In genomic region chr4:145723336-145723735, GRCh38 we compare ENCODE assay signal across 17 cellular contexts. TPM values are rescaled to one million over a fixed set of nuclear protein-coding genes. Genes with fewer than 3 reads are reported as not detected.
"Had no signal": no experiment of that assay in that cellular context is flagged by ENCODE, and none has a peak within 500 bp of the region (broad histone marks: within the 10 kb centered on the region; RNA-seq: fewer than 3 reads in every experiment).

No MANE protein-coding gene starts in this region.

- H3K27me3 Mint-ChIP-seq: brain had no signal

- H3K27ac Mint-ChIP-seq: activated T-helper 2 cell treated with anti-CD3 and anti-CD28 coated beads, Interferon-gamma antibody, Interleukin-2, Interleukin-4, amounts not matched to agents 10 μg/mL and 5 μg/mL and 100 μg/mL, durations not matched to agents 14 hours and 24 hours and 36 hours; naive thymus-derived CD4-positive, alpha-beta T cell had no signal

- ATAC-seq: activated CD4-positive, CD25-positive, alpha-beta regulatory T cell treated with anti-CD3 and anti-CD28 coated beads, Interleukin-2, amount 50 U/mL, for 24 hours had no signal

- H3K36me3 Mint-ChIP-seq: brain had no signal

- H3K27ac ChIP-seq: esophagus muscularis mucosa, right atrium auricular region, skin epidermis, vagina had no signal

- H3K9me3 ChIP-seq: esophagus muscularis mucosa, right atrium auricular region, vagina had no signal

- H3K4me1 ChIP-seq: esophagus muscularis mucosa, vagina had no signal

- H3K4me3 Mint-ChIP-seq: brain; naive thymus-derived CD4-positive, alpha-beta T cell had no signal

- DNase-seq: activated naive CD4-positive, alpha-beta T cell treated with anti-CD3 and anti-CD28 coated beads, Interleukin-2, amount 50 U/mL, for 16 hours; dermis blood vessel endothelial cell; head of caudate nucleus; naive thymus-derived CD4-positive, alpha-beta T cell; posterior cingulate gyrus had no signal

- H3K27me3 ChIP-seq: esophagus muscularis mucosa, right atrium auricular region, vagina had no signal

RNA-seq across cellular contexts. Expression of gene C4orf51, which starts 43.4 kb away (rescaled TPM):
- total RNA-seq: activated T-helper 2 cell treated with anti-CD3 and anti-CD28 coated beads, Interferon-gamma antibody, Interleukin-2, Interleukin-4, amounts not matched to agents 10 μg/mL and 5 μg/mL and 100 μg/mL, durations not matched to agents 14 hours and 24 hours and 36 hours; cerebellum; dermis blood vessel endothelial cell; esophagus muscularis mucosa; fibroblast of villous mesenchyme; lung microvascular endothelial cell; mononuclear cell; naive thymus-derived CD4-positive, alpha-beta T cell; right atrium auricular region; vagina had no signal
- polyA plus RNA-seq: naive thymus-derived CD4-positive, alpha-beta T cell; thymus had no signal
